8 cellular contexts compared by ENCODE assay signal in the genomic region with DNA sequence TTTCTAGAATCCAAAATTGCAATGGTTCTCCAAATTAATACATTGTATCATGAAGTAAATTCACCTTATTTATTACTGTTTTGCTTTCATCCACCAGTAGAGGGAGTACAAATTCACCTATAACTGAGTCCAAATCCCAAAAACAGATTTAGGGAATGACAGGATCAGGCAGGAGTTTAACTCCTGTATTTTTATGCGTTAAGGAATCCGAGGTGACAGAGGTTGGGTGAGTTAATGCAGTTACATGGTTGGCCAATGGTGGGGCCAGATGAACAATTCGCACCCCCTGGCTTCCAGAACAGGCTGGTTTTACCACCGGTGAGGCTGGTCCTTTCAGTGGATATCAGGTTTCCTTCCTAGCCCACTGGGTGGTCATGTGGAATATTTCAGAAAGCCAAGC.
DNase-seq lines count a peak whose midpoint lies in the region; ATAC-seq and TF ChIP-seq lines count a peak whose summit lies in the region.

No MANE protein-coding gene starts in this region.

- POLR2A ChIA-PET in AG04450 (lab: Yijun Ruan, JAX) = no interaction called here
- POLR2A ChIA-PET in HCT116 (lab: Charles Lee) = no interaction called here
- POLR2A ChIA-PET in WTC11 (lab: Charles Lee) = interaction anchor here (0.7 kb wide), 1 partner anchor 251 kb away, joined by 7 read pairs; no protein-coding TSS in a partner anchor

- WGBS in suprapubic skin = 4% methylated on average over 4 of the region's 4 CpGs

- H3K9me2 ChIP-seq in HCT116 (ENCODE audit: insufficient read depth) = no peaks in the 10 kb centered on the region

- H3K4me3 ChIP-seq in AG04450 (ENCODE audit: low read depth, low read length) (no peak overlapping the region), HCT116 (replicated peaks in 1 of 2; ENCODE audit: low read depth in 1 of 2, low read length in 2 of 2) (no peak overlapping the region), kidney epithelial cell (ENCODE audit: low read depth, low read length) (no peak overlapping the region), suprapubic skin (no peak overlapping the region)

- RAD21 ChIA-PET in HCT116 (lab: Charles Lee; ENCODE audit: low non-redundant PET in 1 of 2, low total read pairs in 2 of 2, uncharacterized antibody in 2 of 2, unreplicated experiment in 2 of 2) = no interaction called here

- peak overlapping the region; percentile 70 for H2AFZ ChIP-seq in HCT116 (ENCODE audit: low read depth, low read length, poor library complexity, severe bottlenecking)

- H3K4me2 ChIP-seq in HCT116 (ENCODE audit: low read length) = peak overlapping the region; percentile 17; the same call in 1 of the 2 replicates

- intact Hi-C loops in HCT116 (cut with micrococcal nuclease) = loop anchor here (1.0 kb wide), 1 partner anchor 114 kb away; no protein-coding TSS in a partner anchor

- H3K9me3 ChIP-seq in AG04450 (ENCODE audit: control insufficient read depth, insufficient read depth, low read length) (no peaks in the 10 kb centered on the region), HCT116 (ENCODE audit: control insufficient read depth in 1 of 2, insufficient read depth in 1 of 2, low read depth in 1 of 2, low read length in 2 of 2) (no peaks in the 10 kb centered on the region), suprapubic skin (no peaks in the 10 kb centered on the region)

- ATAC-seq in HCT116 (peak; percentile 78), WTC11 (peak; percentile 90), GM18517 (IDR thresholded peaks at IDR 0.05; ENCODE audit: unreplicated experiment) (no peak)
- ATAC-seq in activated naive CD4-positive, alpha-beta T cell treated with anti-CD3 and anti-CD28 coated beads, Interleukin-2, amount 50 U/mL, for 72 hours = no peak

- TF ChIP-seq POLR2A in HCT116 (IDR thresholded peaks at IDR 0.05; ENCODE audit: borderline replicate concordance, extremely low read depth, insufficient read depth, insufficient read length) = no peak
- no peak for TF ChIP-seq POLR2A in suprapubic skin (IDR thresholded peaks at IDR 0.05)

- no peak overlapping the region for H3K4me3 Mint-ChIP-seq in WTC11

- no TSS peak for BruUV-seq in HCT116 (replicated peaks; lab: Mats Ljungman, UMichigan)

- H3K27ac Mint-ChIP-seq in WTC11 = no peak overlapping the region
- H3K27ac Mint-ChIP-seq in activated naive CD4-positive, alpha-beta T cell treated with anti-CD3 and anti-CD28 coated beads, Interleukin-2, amount 50 U/mL, for 72 hours = no peak overlapping the region

- no peaks in the 10 kb centered on the region for H4K20me1 ChIP-seq in HCT116 (ENCODE audit: insufficient read depth)

- TF ChIP-seq CTCF in AG04450 (IDR thresholded peaks at IDR 0.05; ENCODE audit: low read depth, low read length) (peak; percentile 62), HCT116 (IDR thresholded peaks at IDR 0.05 in 2 of 3, conservative IDR thresholded peaks at IDR 0.05 in 1 of 3; ENCODE audit: borderline replicate concordance in 1 of 3, insufficient read depth in 1 of 3, low read depth in 2 of 3, low read length in 2 of 3) (peak; percentile 63 to 74 (median 69)), WTC11 (IDR thresholded peaks at IDR 0.05) (peak; percentile 45; the same call in 1 of the 2 replicates), kidney epithelial cell (IDR thresholded peaks at IDR 0.05; ENCODE audit: insufficient read depth, low read length, poor library complexity, severe bottlenecking) (peak; percentile 59), suprapubic skin (IDR thresholded peaks at IDR 0.05) (peak in 1 of 2 donors; percentile 25)

- H3K27ac ChIP-seq in AG04450 (ENCODE audit: low read depth, low read length) (no peak overlapping the region), HCT116 (ENCODE audit: low read depth, low read length) (no peak overlapping the region), suprapubic skin (no peak overlapping the region)

- no peaks in the 10 kb centered on the region for H3K79me2 ChIP-seq in HCT116 (ENCODE audit: insufficient read depth, low read length)

- H3K36me3 ChIP-seq in HCT116 (ENCODE audit: control insufficient read depth in 1 of 2, insufficient read depth in 2 of 2, low read length in 2 of 2) = no peaks in the 10 kb centered on the region
- H3K36me3 ChIP-seq in kidney epithelial cell (ENCODE audit: control insufficient read depth, insufficient read depth, low read length) = no peaks in the 10 kb centered on the region
- H3K36me3 ChIP-seq in suprapubic skin = no peaks in the 10 kb centered on the region

- H3K9ac ChIP-seq in HCT116 (ENCODE audit: low read length) = no peak overlapping the region

- no peaks in the 10 kb centered on the region; the same call in 1 of the 2 replicates for H3K27me3 Mint-ChIP-seq in WTC11 (ENCODE audit: low read depth)

- TF ChIP-seq RAD21 in HCT116 (IDR thresholded peaks at IDR 0.05; ENCODE audit: low read depth) = peak; percentile 77

- no peaks in the 10 kb centered on the region for H3K9me3 Mint-ChIP-seq in WTC11
- peaks cover 0 to 6% of the 10 kb centered on the region in 2 donors for H3K9me3 Mint-ChIP-seq in activated naive CD4-positive, alpha-beta T cell treated with anti-CD3 and anti-CD28 coated beads, Interleukin-2, amount 50 U/mL, for 72 hours

- peaks cover 15% of the 10 kb centered on the region for H3K4me1 Mint-ChIP-seq in WTC11

- CTCF ChIA-PET in AG04450 (lab: Charles Lee) = interaction anchor here (0.6 to 2.4 kb wide), 13 partner anchors 8 to 336 kb away, joined by 3 to 53 read pairs (median 4); no protein-coding TSS in a partner anchor
- CTCF ChIA-PET in HCT116 (lab: Charles Lee) = no interaction called here
- CTCF ChIA-PET in WTC11 (lab: Charles Lee) = interaction anchor here (0.7 to 1.9 kb wide), 9 partner anchors 9 to 175 kb away, joined by 3 to 14 read pairs (median 4); no protein-coding TSS in a partner anchor

- no peaks in the 10 kb centered on the region for H3K36me3 Mint-ChIP-seq in WTC11
- peaks cover 0 to 4% of the 10 kb centered on the region in 2 donors for H3K36me3 Mint-ChIP-seq in activated naive CD4-positive, alpha-beta T cell treated with anti-CD3 and anti-CD28 coated beads, Interleukin-2, amount 50 U/mL, for 72 hours

- DNase-seq in AG04450 (ENCODE audit: low read depth, low spot score) = peak; percentile 6
- peak; percentile 41 for DNase-seq in HCT116 (ENCODE audit: low read depth, low spot score)
- DNase-seq in WTC11 (ENCODE audit: low spot score) = peak; percentile 32
- no peak for DNase-seq in kidney epithelial cell (ENCODE audit: low read depth)
- DNase-seq in activated naive CD4-positive, alpha-beta T cell treated with anti-CD3 and anti-CD28 coated beads, Interleukin-2, amount 50 U/mL, for 72 hours (ENCODE audit: low spot score in 2 of 2) = no peak
- DNase-seq in suprapubic skin (ENCODE audit: low spot score in 2 of 2) = no peak
- DNase-seq in SIG-M5 treated with dmso at 0.1 percent for 504 hours (lab: John Stamatoyannopoulos, UW; ENCODE audit: unreplicated experiment) = no peak

- H3K27me3 ChIP-seq in AG04450 (ENCODE audit: control insufficient read depth, insufficient read depth, low read length) = no peaks in the 10 kb centered on the region
- no peaks in the 10 kb centered on the region for H3K27me3 ChIP-seq in HCT116 (ENCODE audit: insufficient read depth, low read length)
- H3K27me3 ChIP-seq in kidney epithelial cell (ENCODE audit: control insufficient read depth, insufficient read depth, low read length) = no peaks in the 10 kb centered on the region
- no peaks in the 10 kb centered on the region for H3K27me3 ChIP-seq in suprapubic skin

- TF ChIP-seq EP300 in suprapubic skin (IDR thresholded peaks at IDR 0.05) = no peak

- H3K4me1 ChIP-seq in HCT116 (ENCODE audit: control insufficient read depth in 1 of 2, insufficient read depth in 2 of 2, low read length in 2 of 2) = peaks cover 0 to 3% of the 10 kb centered on the region in 2 experiments; a peak in 1 of 4 replicates
- H3K4me1 ChIP-seq in suprapubic skin = no peaks in the 10 kb centered on the region

TF ChIP-seq in HCT116, 20 proteins besides CTCF, POLR2A, EP300 and RAD21 (continues in another document):
- TF ChIP-seq EZH2phosphoT487 (IDR thresholded peaks at IDR 0.05; ENCODE audit: borderline replicate concordance) (no peak), CEBPB (IDR thresholded peaks at IDR 0.05; ENCODE audit: low read depth) (no peak), ZNF274 (IDR thresholded peaks at IDR 0.05; ENCODE audit: low read depth, low read length) (no peak)

TF ChIP-seq in WTC11, 78 proteins besides CTCF, POLR2A, EP300 and RAD21 (continues in another document):
- TF ChIP-seq NFE2L1 (CRISPR knock-in tag; IDR thresholded peaks at IDR 0.05) = no peak
- TF ChIP-seq, protein P1, sequence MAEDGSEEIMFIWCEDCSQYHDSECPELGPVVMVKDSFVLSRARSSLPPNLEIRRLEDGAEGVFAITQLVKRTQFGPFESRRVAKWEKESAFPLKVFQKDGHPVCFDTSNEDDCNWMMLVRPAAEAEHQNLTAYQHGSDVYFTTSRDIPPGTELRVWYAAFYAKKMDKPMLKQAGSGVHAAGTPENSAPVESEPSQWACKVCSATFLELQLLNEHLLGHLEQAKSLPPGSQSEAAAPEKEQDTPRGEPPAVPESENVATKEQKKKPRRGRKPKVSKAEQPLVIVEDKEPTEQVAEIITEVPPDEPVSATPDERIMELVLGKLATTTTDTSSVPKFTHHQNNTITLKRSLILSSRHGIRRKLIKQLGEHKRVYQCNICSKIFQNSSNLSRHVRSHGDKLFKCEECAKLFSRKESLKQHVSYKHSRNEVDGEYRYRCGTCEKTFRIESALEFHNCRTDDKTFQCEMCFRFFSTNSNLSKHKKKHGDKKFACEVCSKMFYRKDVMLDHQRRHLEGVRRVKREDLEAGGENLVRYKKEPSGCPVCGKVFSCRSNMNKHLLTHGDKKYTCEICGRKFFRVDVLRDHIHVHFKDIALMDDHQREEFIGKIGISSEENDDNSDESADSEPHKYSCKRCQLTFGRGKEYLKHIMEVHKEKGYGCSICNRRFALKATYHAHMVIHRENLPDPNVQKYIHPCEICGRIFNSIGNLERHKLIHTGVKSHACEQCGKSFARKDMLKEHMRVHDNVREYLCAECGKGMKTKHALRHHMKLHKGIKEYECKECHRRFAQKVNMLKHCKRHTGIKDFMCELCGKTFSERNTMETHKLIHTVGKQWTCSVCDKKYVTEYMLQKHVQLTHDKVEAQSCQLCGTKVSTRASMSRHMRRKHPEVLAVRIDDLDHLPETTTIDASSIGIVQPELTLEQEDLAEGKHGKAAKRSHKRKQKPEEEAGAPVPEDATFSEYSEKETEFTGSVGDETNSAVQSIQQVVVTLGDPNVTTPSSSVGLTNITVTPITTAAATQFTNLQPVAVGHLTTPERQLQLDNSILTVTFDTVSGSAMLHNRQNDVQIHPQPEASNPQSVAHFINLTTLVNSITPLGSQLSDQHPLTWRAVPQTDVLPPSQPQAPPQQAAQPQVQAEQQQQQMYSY (CRISPR knock-in tag; IDR thresholded peaks at IDR 0.05) = no peak

Comparison
In these comparisons a context has a peak if more than half of its experiments do, and no peak if none do; other contexts are left out.
1. DNase-seq: peak in AG04450 (single experiment), HCT116 (single experiment) and WTC11 (single experiment); none in kidney epithelial cell (single experiment), activated naive CD4-positive, alpha-beta T cell treated with anti-CD3 and anti-CD28 coated beads, Interleukin-2, amount 50 U/mL, for 72 hours (0 of 2), suprapubic skin (0 of 2) and SIG-M5 treated with dmso at 0.1 percent for 504 hours (single experiment).
2. ATAC-seq: peak in HCT116 (single experiment) and WTC11 (single experiment); none in activated naive CD4-positive, alpha-beta T cell treated with anti-CD3 and anti-CD28 coated beads, Interleukin-2, amount 50 U/mL, for 72 hours (0 of 2) and GM18517 (single experiment).